In the genomic region with DNA sequence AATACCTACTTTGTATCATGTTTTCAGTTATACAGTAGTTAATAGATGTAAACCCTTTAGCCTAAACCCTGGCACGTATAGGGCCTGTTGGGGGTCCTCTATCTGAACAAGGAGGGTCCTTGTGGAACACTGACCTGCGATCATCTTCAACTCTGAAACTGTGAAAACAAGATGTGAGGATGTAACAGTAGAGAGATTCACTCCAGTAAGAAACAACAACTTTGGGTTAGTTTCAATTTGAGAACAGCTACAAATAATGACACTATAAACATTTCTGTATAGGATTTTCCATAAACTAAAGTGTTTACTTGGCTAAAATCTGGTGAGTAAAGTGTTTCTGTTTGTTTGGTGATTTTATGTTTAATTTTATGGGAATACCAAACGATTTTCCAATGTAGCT, we compare ENCODE assay signal across 25 cellular contexts. TPM values are rescaled to one million over a fixed set of nuclear protein-coding genes. Genes with fewer than 3 reads are reported as not detected.
A peak's percentile ranks its signal among the peaks of the same experiment; 100 is the strongest.
DNase-seq lines count a peak whose midpoint lies in the region; ATAC-seq, FAIRE-seq and TF ChIP-seq lines count a peak whose summit lies in the region.
"Had no signal": no experiment of that assay in that cellular context is flagged by ENCODE, and none has a peak within 500 bp of the region (broad histone marks: within the 10 kb centered on the region; RNA-seq: fewer than 3 reads in every experiment).

No MANE protein-coding gene starts in this region.

- peaks cover 48% of the 10 kb centered on the region for H3K4me1 Mint-ChIP-seq in activated CD4-positive, alpha-beta memory T cell treated with anti-CD3 and anti-CD28 coated beads for 36 hours (ENCODE audit: low read depth)
- peaks cover 45% of the 10 kb centered on the region for H3K4me1 Mint-ChIP-seq in activated CD4-positive, alpha-beta memory T cell treated with anti-CD3 and anti-CD28 coated beads, Interleukin-2, amount 10 ng/mL, durations not matched to agents 7 days and 5 days
- H3K4me1 Mint-ChIP-seq in activated T-helper 17 cell treated with anti-CD3 and anti-CD28 coated beads, Interleukin-2, amount 50 U/mL, for 72 hours = peaks cover 6% of the 10 kb centered on the region
- H3K4me1 Mint-ChIP-seq in naive thymus-derived CD4-positive, alpha-beta T cell = peaks cover 14 to 40% (median 32%) of the 10 kb centered on the region in 7 donors
- no peaks in the 10 kb centered on the region for H3K4me1 Mint-ChIP-seq in endodermal cell
- H3K4me1 Mint-ChIP-seq: GM23338 had no signal

- no peak overlapping the region for H2AFZ ChIP-seq in mammary epithelial cell (ENCODE audit: low read depth, low read length)
- H2AFZ ChIP-seq: GM23338 had no signal

- no peak overlapping the region for H3K9ac ChIP-seq in endodermal cell (ENCODE audit: extremely low read depth, low read length, poor library complexity, severe bottlenecking)
- no peak overlapping the region for H3K9ac ChIP-seq in mammary epithelial cell (ENCODE audit: insufficient read depth, low read length)

- FAIRE-seq in GM18507 (lab: Jason Lieb, UNC) = peak; percentile 9
- FAIRE-seq: H54 had no signal

- CTCF ChIA-PET in activated CD4-positive, alpha-beta memory T cell treated with anti-CD3 and anti-CD28 coated beads for 36 hours (lab: Charles Lee) = no interaction called here
- CTCF ChIA-PET in activated CD4-positive, alpha-beta memory T cell treated with anti-CD3 and anti-CD28 coated beads, Interleukin-2, amount 10 ng/mL, durations not matched to agents 7 days and 5 days (lab: Charles Lee) = no interaction called here
- CTCF ChIA-PET in naive thymus-derived CD4-positive, alpha-beta T cell (lab: Charles Lee) = interaction anchor here (0.7 kb wide), 1 partner anchor 232 kb away, joined by 3 read pairs; no protein-coding TSS in a partner anchor
- CTCF ChIA-PET in mammary epithelial cell (lab: Charles Lee; ENCODE audit: low non-redundant PET) = no interaction called here

- no peaks in the 10 kb centered on the region for H3K9me3 Mint-ChIP-seq in activated CD4-positive, alpha-beta memory T cell treated with anti-CD3 and anti-CD28 coated beads for 36 hours
- H3K9me3 Mint-ChIP-seq in activated CD4-positive, alpha-beta memory T cell treated with anti-CD3 and anti-CD28 coated beads, Interleukin-2, amount 10 ng/mL, durations not matched to agents 7 days and 5 days = no peaks in the 10 kb centered on the region
- H3K9me3 Mint-ChIP-seq in activated T-helper 17 cell treated with anti-CD3 and anti-CD28 coated beads, Interleukin-2, amount 50 U/mL, for 72 hours = no peaks in the 10 kb centered on the region
- H3K9me3 Mint-ChIP-seq in naive thymus-derived CD4-positive, alpha-beta T cell = peaks cover 0 to 5% (median 0%) of the 10 kb centered on the region in 11 donors
- no peaks in the 10 kb centered on the region for H3K9me3 Mint-ChIP-seq in endodermal cell
- H3K9me3 Mint-ChIP-seq: CD8-positive, alpha-beta memory T cell; GM23338 had no signal

- H3K4me3 ChIP-seq in naive thymus-derived CD4-positive, alpha-beta T cell (ENCODE audit: low read length) = no peak overlapping the region
- no peak overlapping the region for H3K4me3 ChIP-seq in lower lobe of right lung
- no peak overlapping the region for H3K4me3 ChIP-seq in endodermal cell (ENCODE audit: low read length)
- H3K4me3 ChIP-seq in mammary epithelial cell (replicated peaks in 1 of 3; ENCODE audit: insufficient read depth in 1 of 3, low read depth in 2 of 3, low read length in 3 of 3) = no peak overlapping the region
- H3K4me3 ChIP-seq: GM23338 had no signal

- no peaks in the 10 kb centered on the region for H3K79me2 ChIP-seq in mammary epithelial cell (ENCODE audit: insufficient read depth, low read length)

- TF ChIP-seq CTCF in lower lobe of right lung (IDR thresholded peaks at IDR 0.05) (no peak), endodermal cell (conservative IDR thresholded peaks at IDR 0.05) (no peak), mammary epithelial cell (conservative IDR thresholded peaks at IDR 0.05 in 1 of 2, IDR thresholded peaks at IDR 0.05 in 1 of 2; ENCODE audit: extremely low read depth in 1 of 2, insufficient read depth in 1 of 2, low read depth in 1 of 2, low read length in 2 of 2) (no peak)

- 94 to 100% methylated on average over 1 of the region's 3 CpGs for WGBS in endodermal cell (ENCODE audit: insufficient coverage in 1 of 2, insufficient read length in 1 of 2), 2 experiments
- 53% methylated on average over 3 of the region's 3 CpGs for WGBS in mammary epithelial cell (ENCODE audit: low coverage, missing lambda C conversion rate)

- H3K4me1 ChIP-seq in naive thymus-derived CD4-positive, alpha-beta T cell (ENCODE audit: control insufficient read depth in 2 of 2, insufficient read depth in 2 of 2, low read length in 2 of 2) = peaks cover 0 to 9% of the 10 kb centered on the region in 2 donors
- H3K4me1 ChIP-seq in lower lobe of right lung (no peaks in the 10 kb centered on the region), endodermal cell (ENCODE audit: control insufficient read depth, insufficient read depth, low read length) (no peaks in the 10 kb centered on the region), mammary epithelial cell (ENCODE audit: insufficient read depth, low read length) (no peaks in the 10 kb centered on the region)
- H3K4me1 ChIP-seq: BE2C had no signal

- H4K20me1 ChIP-seq in mammary epithelial cell (ENCODE audit: insufficient read depth, low read length) = no peaks in the 10 kb centered on the region

- BruUV-seq in mammary epithelial cell (replicated peaks; lab: Mats Ljungman, UMichigan) = no TSS peak

- no peak overlapping the region for H3K27ac ChIP-seq in naive thymus-derived CD4-positive, alpha-beta T cell (ENCODE audit: low read depth, low read length)
- H3K27ac ChIP-seq in lower lobe of right lung (no peak overlapping the region), endodermal cell (ENCODE audit: low read depth, low read length) (no peak overlapping the region), mammary epithelial cell (ENCODE audit: insufficient read depth, low read depth, low read length) (no peak overlapping the region)
- H3K27ac ChIP-seq: HL-60 had no signal

- H3K9me3 ChIP-seq in naive thymus-derived CD4-positive, alpha-beta T cell (ENCODE audit: control insufficient read depth in 2 of 3, low read length in 3 of 3) = no peaks in the 10 kb centered on the region
- no peaks in the 10 kb centered on the region for H3K9me3 ChIP-seq in lower lobe of right lung
- no peaks in the 10 kb centered on the region for H3K9me3 ChIP-seq in endodermal cell (ENCODE audit: control insufficient read depth, low read length)
- no peaks in the 10 kb centered on the region for H3K9me3 ChIP-seq in mammary epithelial cell (replicated peaks; ENCODE audit: insufficient read depth, low read length)
- H3K9me3 ChIP-seq: BE2C had no signal

- no peaks in the 10 kb centered on the region for H3K27me3 ChIP-seq in naive thymus-derived CD4-positive, alpha-beta T cell (ENCODE audit: control insufficient read depth in 2 of 2, insufficient read depth in 2 of 2, low read length in 2 of 2)
- H3K27me3 ChIP-seq in lower lobe of right lung (ENCODE audit: low read depth) (no peaks in the 10 kb centered on the region), endodermal cell (ENCODE audit: control insufficient read depth, insufficient read depth, low read length, poor library complexity, severe bottlenecking) (peaks cover 15% of the 10 kb centered on the region), mammary epithelial cell (ENCODE audit: insufficient read depth, low read length) (no peaks in the 10 kb centered on the region)

- H3K36me3 Mint-ChIP-seq in activated CD4-positive, alpha-beta memory T cell treated with anti-CD3 and anti-CD28 coated beads for 36 hours = no peaks in the 10 kb centered on the region
- no peaks in the 10 kb centered on the region for H3K36me3 Mint-ChIP-seq in activated CD4-positive, alpha-beta memory T cell treated with anti-CD3 and anti-CD28 coated beads, Interleukin-2, amount 10 ng/mL, durations not matched to agents 7 days and 5 days (ENCODE audit: low read depth)
- no peaks in the 10 kb centered on the region for H3K36me3 Mint-ChIP-seq in activated T-helper 17 cell treated with anti-CD3 and anti-CD28 coated beads, Interleukin-2, amount 50 U/mL, for 72 hours (ENCODE audit: low read depth)
- H3K36me3 Mint-ChIP-seq in naive thymus-derived CD4-positive, alpha-beta T cell = peaks cover 0 to 2% (median 0%) of the 10 kb centered on the region in 5 donors
- H3K36me3 Mint-ChIP-seq in endodermal cell (ENCODE audit: low read depth) = no peaks in the 10 kb centered on the region
- H3K36me3 Mint-ChIP-seq: CD4-positive, CD25-positive, alpha-beta regulatory T cell; CD8-positive, alpha-beta memory T cell had no signal

- H3K4me2 ChIP-seq in mammary epithelial cell (ENCODE audit: insufficient read depth, low read depth, low read length) = no peak overlapping the region
- H3K4me2 ChIP-seq: GM23338 had no signal

- H3K27ac Mint-ChIP-seq in activated CD4-positive, alpha-beta memory T cell treated with anti-CD3 and anti-CD28 coated beads for 36 hours = peak overlapping the region; percentile 78
- no peak overlapping the region for H3K27ac Mint-ChIP-seq in activated CD4-positive, alpha-beta memory T cell treated with anti-CD3 and anti-CD28 coated beads, Interleukin-2, amount 10 ng/mL, durations not matched to agents 7 days and 5 days
- H3K27ac Mint-ChIP-seq in activated T-helper 17 cell treated with anti-CD3 and anti-CD28 coated beads, Interleukin-2, amount 50 U/mL, for 72 hours = peak overlapping the region; percentile 4
- peak overlapping the region in 7 of 9 donors; percentile 2 to 73 (median 40) for H3K27ac Mint-ChIP-seq in naive thymus-derived CD4-positive, alpha-beta T cell
- no peak overlapping the region for H3K27ac Mint-ChIP-seq in endodermal cell
- H3K27ac Mint-ChIP-seq: CD4-positive, CD25-positive, alpha-beta regulatory T cell; GM23338 had no signal

- dilution Hi-C loops in mammary epithelial cell (cut with HindIII; ENCODE audit: low sequenced_read_pairs) = no loop called here

- POLR2A ChIA-PET in activated CD4-positive, alpha-beta memory T cell treated with anti-CD3 and anti-CD28 coated beads for 36 hours (lab: Charles Lee) = interaction anchor here (0.8 kb wide), 1 partner anchor 64 kb away, joined by 3 read pairs; no protein-coding TSS in a partner anchor
- POLR2A ChIA-PET in activated CD4-positive, alpha-beta memory T cell treated with anti-CD3 and anti-CD28 coated beads, Interleukin-2, amount 10 ng/mL, durations not matched to agents 7 days and 5 days (lab: Charles Lee) = no interaction called here
- POLR2A ChIA-PET in naive thymus-derived CD4-positive, alpha-beta T cell (lab: Charles Lee) = no interaction called here

- in situ Hi-C loops in mammary epithelial cell (cut with MboI; ENCODE audit: low sequenced_read_pairs in 2 of 2) = no loop called here

- peaks cover 2% of the 10 kb centered on the region for H3K27me3 Mint-ChIP-seq in activated CD4-positive, alpha-beta memory T cell treated with anti-CD3 and anti-CD28 coated beads for 36 hours
- H3K27me3 Mint-ChIP-seq in activated CD4-positive, alpha-beta memory T cell treated with anti-CD3 and anti-CD28 coated beads, Interleukin-2, amount 10 ng/mL, durations not matched to agents 7 days and 5 days = no peaks in the 10 kb centered on the region
- H3K27me3 Mint-ChIP-seq in activated T-helper 17 cell treated with anti-CD3 and anti-CD28 coated beads, Interleukin-2, amount 50 U/mL, for 72 hours = peaks cover 4% of the 10 kb centered on the region
- peaks cover 0 to 4% (median 0%) of the 10 kb centered on the region in 5 donors for H3K27me3 Mint-ChIP-seq in naive thymus-derived CD4-positive, alpha-beta T cell
- H3K27me3 Mint-ChIP-seq in endodermal cell (ENCODE audit: insufficient read depth) = peaks cover 7% of the 10 kb centered on the region

- intact Hi-C loops in activated CD4-positive, alpha-beta memory T cell treated with anti-CD3 and anti-CD28 coated beads for 36 hours (cut with micrococcal nuclease) = loop anchor here (1.0 kb wide), 2 partner anchors 31 to 56 kb away; a partner anchor contains a TSS
- intact Hi-C loops in naive thymus-derived CD4-positive, alpha-beta T cell (cut with micrococcal nuclease) = no loop called here
- intact Hi-C loops in lower lobe of right lung (cut with DNase I) = no loop called here
- intact Hi-C loops in mammary epithelial cell (cut with micrococcal nuclease) = no loop called here

- no peak overlapping the region for H3K4me3 Mint-ChIP-seq in activated CD4-positive, alpha-beta memory T cell treated with anti-CD3 and anti-CD28 coated beads for 36 hours
- no peak overlapping the region for H3K4me3 Mint-ChIP-seq in activated CD4-positive, alpha-beta memory T cell treated with anti-CD3 and anti-CD28 coated beads, Interleukin-2, amount 10 ng/mL, durations not matched to agents 7 days and 5 days
- no peak overlapping the region for H3K4me3 Mint-ChIP-seq in activated T-helper 17 cell treated with anti-CD3 and anti-CD28 coated beads, Interleukin-2, amount 50 U/mL, for 72 hours
- peak overlapping the region in 2 of 10 donors; percentile 19 to 27 for H3K4me3 Mint-ChIP-seq in naive thymus-derived CD4-positive, alpha-beta T cell
- H3K4me3 Mint-ChIP-seq in endodermal cell = no peak overlapping the region
- H3K4me3 Mint-ChIP-seq: CD4-positive, CD25-positive, alpha-beta regulatory T cell; CD8-positive, alpha-beta memory T cell; GM23338 had no signal

- no peak for DNase-seq in activated CD4-positive, alpha-beta memory T cell treated with anti-CD3 and anti-CD28 coated beads for 36 hours
- DNase-seq in activated CD4-positive, alpha-beta memory T cell treated with anti-CD3 and anti-CD28 coated beads, Interleukin-2, amount 10 ng/mL, durations not matched to agents 7 days and 5 days = no peak
- DNase-seq in GM18507 (ENCODE audit: extremely low spot score, insufficient read length, low read depth) (no peak), lower lobe of right lung (no peak), endodermal cell (no peak), mammary epithelial cell (no peak)
- DNase-seq in naive thymus-derived CD4-positive, alpha-beta T cell = no peak
- DNase-seq: ACHN; BE2C; C1 segment of cervical spinal cord; CD4-positive, CD25-positive, alpha-beta regulatory T cell; CD8-positive, alpha-beta memory T cell; COR-L47; DMS 273 treated with DMSO at 0.1 percent for 48 hours; DMS53; DND-41; EL; HCEC 1CT had no signal

- ATAC-seq in activated T-helper 17 cell treated with anti-CD3 and anti-CD28 coated beads, Interleukin-2, amount 50 U/mL, for 72 hours (replicated peaks) = peak; percentile 48
- ATAC-seq in naive thymus-derived CD4-positive, alpha-beta T cell = no peak
- ATAC-seq in lower lobe of right lung = no peak
- ATAC-seq: GM23338 had no signal

- no peaks in the 10 kb centered on the region for H3K36me3 ChIP-seq in naive thymus-derived CD4-positive, alpha-beta T cell (ENCODE audit: control insufficient read depth in 2 of 3, insufficient read depth in 3 of 3, low read length in 3 of 3)
- H3K36me3 ChIP-seq in lower lobe of right lung = no peaks in the 10 kb centered on the region
- no peaks in the 10 kb centered on the region for H3K36me3 ChIP-seq in endodermal cell (ENCODE audit: control insufficient read depth, insufficient read depth, low read length)
- H3K36me3 ChIP-seq in mammary epithelial cell (ENCODE audit: insufficient read depth, low read length) = no peaks in the 10 kb centered on the region
- H3K36me3 ChIP-seq: BE2C had no signal

RNA-seq across cellular contexts. Expression of a gene that starts 2.1 kb away (rescaled TPM):
- 1 to 10 TPM; 4.0 to 4.7 TPM for total RNA-seq in activated CD4-positive, alpha-beta memory T cell treated with anti-CD3 and anti-CD28 coated beads for 36 hours
- 1 to 10 TPM; 1.5 to 1.8 TPM for total RNA-seq in activated CD4-positive, alpha-beta memory T cell treated with anti-CD3 and anti-CD28 coated beads, Interleukin-2, amount 10 ng/mL, durations not matched to agents 7 days and 5 days
- not detected for total RNA-seq in activated T-helper 17 cell treated with anti-CD3 and anti-CD28 coated beads, Interleukin-2, amount 50 U/mL, for 72 hours
- 10 to 100 TPM in 2 of 5 experiments, 1 to 10 TPM in 2, under 1 TPM in 1; 0.81 to 50.4 (median 2.0) TPM for total RNA-seq in naive thymus-derived CD4-positive, alpha-beta T cell
- polyA plus RNA-seq in naive thymus-derived CD4-positive, alpha-beta T cell = not detected
- total RNA-seq in lower lobe of right lung (not detected), endodermal cell (not detected), mammary epithelial cell (not detected)
- not detected for polyA plus RNA-seq in endodermal cell (2013, experiment 1 of 2)
- polyA plus RNA-seq in endodermal cell (2013, experiment 2 of 2) = not detected
- not detected for polyA plus RNA-seq in mammary epithelial cell
- polyA minus RNA-seq in mammary epithelial cell = not detected
- total RNA-seq: A172; CD8-positive, alpha-beta memory T cell; G401; GM23338; HT1080 had no signal
- polyA plus RNA-seq: CD4-positive, CD25-positive, alpha-beta regulatory T cell; GM23338 had no signal

RNA-seq across cellular contexts. Expression of a gene that starts 31.4 kb away (rescaled TPM):
- total RNA-seq in activated CD4-positive, alpha-beta memory T cell treated with anti-CD3 and anti-CD28 coated beads for 36 hours = 1 to 10 TPM; 1.6 to 2.5 TPM
- under 1 TPM in 1 of 2 experiments, not detected in 1; 0.90 TPM for total RNA-seq in activated CD4-positive, alpha-beta memory T cell treated with anti-CD3 and anti-CD28 coated beads, Interleukin-2, amount 10 ng/mL, durations not matched to agents 7 days and 5 days
- total RNA-seq in activated T-helper 17 cell treated with anti-CD3 and anti-CD28 coated beads, Interleukin-2, amount 50 U/mL, for 72 hours = 1 to 10 TPM in 1 of 2 donors, under 1 TPM in 1; 0.69 to 2.2 TPM
- under 1 TPM in 1 of 5 experiments, not detected in 4; 0.41 TPM for total RNA-seq in naive thymus-derived CD4-positive, alpha-beta T cell
- 1 to 10 TPM in 1 of 2 donors, under 1 TPM in 1; 0.72 to 1.1 TPM for polyA plus RNA-seq in naive thymus-derived CD4-positive, alpha-beta T cell
- not detected for total RNA-seq in lower lobe of right lung
- total RNA-seq in endodermal cell = not detected
- not detected for polyA plus RNA-seq in endodermal cell (2013, experiment 1 of 2)
- polyA plus RNA-seq in endodermal cell (2013, experiment 2 of 2) = not detected
- not detected for total RNA-seq in mammary epithelial cell
- polyA plus RNA-seq in mammary epithelial cell = not detected
- not detected for polyA minus RNA-seq in mammary epithelial cell
- total RNA-seq: A172; CD4-positive, CD25-positive, alpha-beta regulatory T cell; CD8-positive, alpha-beta memory T cell; G401; GM23338; HT1080 had no signal
- polyA plus RNA-seq: CD8-positive, alpha-beta memory T cell; GM23338 had no signal

RNA-seq across cellular contexts. Expression of a gene that starts 43.0 kb away (rescaled TPM):
- total RNA-seq in activated CD4-positive, alpha-beta memory T cell treated with anti-CD3 and anti-CD28 coated beads for 36 hours = not detected
- total RNA-seq in activated CD4-positive, alpha-beta memory T cell treated with anti-CD3 and anti-CD28 coated beads, Interleukin-2, amount 10 ng/mL, durations not matched to agents 7 days and 5 days = under 1 TPM in 1 of 2 experiments, not detected in 1; 0.35 TPM
- total RNA-seq in activated T-helper 17 cell treated with anti-CD3 and anti-CD28 coated beads, Interleukin-2, amount 50 U/mL, for 72 hours = not detected
- not detected for total RNA-seq in naive thymus-derived CD4-positive, alpha-beta T cell
- polyA plus RNA-seq in naive thymus-derived CD4-positive, alpha-beta T cell = not detected
- not detected for total RNA-seq in lower lobe of right lung
- total RNA-seq in endodermal cell = not detected
- not detected for polyA plus RNA-seq in endodermal cell (2013, experiment 1 of 2)
- polyA plus RNA-seq in endodermal cell (2013, experiment 2 of 2) = not detected
- not detected for total RNA-seq in mammary epithelial cell
- not detected for polyA plus RNA-seq in mammary epithelial cell
- not detected for polyA minus RNA-seq in mammary epithelial cell
- total RNA-seq: A172; CD4-positive, CD25-positive, alpha-beta regulatory T cell; CD8-positive, alpha-beta memory T cell; G401; GM23338; HT1080 had no signal
- polyA plus RNA-seq: CD4-positive, CD25-positive, alpha-beta regulatory T cell; CD8-positive, alpha-beta memory T cell; GM23338 had no signal

Comparison
In these comparisons a context has a peak if more than half of its experiments do, and no peak if none do; other contexts are left out.
1. H3K27ac Mint-ChIP-seq: peak in activated CD4-positive, alpha-beta memory T cell treated with anti-CD3 and anti-CD28 coated beads for 36 hours (single experiment), activated T-helper 17 cell treated with anti-CD3 and anti-CD28 coated beads, Interleukin-2, amount 50 U/mL, for 72 hours (single experiment) and naive thymus-derived CD4-positive, alpha-beta T cell (7 of 9); none in activated CD4-positive, alpha-beta memory T cell treated with anti-CD3 and anti-CD28 coated beads, Interleukin-2, amount 10 ng/mL, durations not matched to agents 7 days and 5 days (single experiment) and endodermal cell (single experiment).